Comparison of ENCODE assay signal across 15 cellular contexts in genomic region chr20:49644980-49645565, GRCh38.
DNase-seq lines count a peak whose midpoint lies in the region; TF ChIP-seq lines count a peak whose summit lies in the region.
"Had no signal": no experiment of that assay in that cellular context is flagged by ENCODE, and none has a peak within 500 bp of the region (broad histone marks: within the 10 kb centered on the region; RNA-seq: fewer than 3 reads in every experiment).

No MANE protein-coding gene starts in this region.

- H3K4me1 ChIP-seq in PC-9 (replicated peaks; ENCODE audit: insufficient read depth), result 0 out of 2 replicates have a peak, but pooled peaks cover 7% of the 10 kb centered on the region
- H3K4me1 ChIP-seq in trophoblast cell (ENCODE audit: control insufficient read depth in 1 of 2, insufficient read depth in 2 of 2, low read length in 2 of 2), result no peaks in the 10 kb centered on the region
- no peaks in the 10 kb centered on the region for H3K4me1 ChIP-seq in esophagus squamous epithelium
- H3K4me1 ChIP-seq: BLaER1 treated with 17β-estradiol and CSF1 and Interleukin-3, amounts not matched to agents 10 nM and 100 nM; HAP-1 had no signal

- H3K79me2 ChIP-seq in PC-9 (ENCODE audit: low read depth), result peaks cover 70% of the 10 kb centered on the region
- no peaks in the 10 kb centered on the region for H3K79me2 ChIP-seq in trophoblast cell (ENCODE audit: control insufficient read depth, insufficient read depth, low read length, poor library complexity)

- POLR2A ChIA-PET in PC-9 (lab: Charles Lee; ENCODE audit: unreplicated experiment), result interaction anchor here (0.5 to 0.6 kb wide), 2 partner anchors 13 to 31 kb away, joined by 3 to 11 read pairs; no protein-coding TSS in a partner anchor

- H3K36me3 ChIP-seq in PC-9 (ENCODE audit: low read depth) (peaks cover 84% of the 10 kb centered on the region), trophoblast cell (ENCODE audit: control insufficient read depth in 1 of 2, insufficient read depth in 2 of 2, low read length in 2 of 2) (peaks cover 20 to 44% of the 10 kb centered on the region in 2 experiments), esophagus squamous epithelium (peaks cover 5 to 98% (median 13%) of the 10 kb centered on the region in 3 donors)

- DNase-seq in HFFc6 (no peak), PC-9 (peak in 1 of 2 experiments; percentile 45), fibroblast of gingiva (ENCODE audit: low read depth) (peak; percentile 14), trophoblast cell (peak; percentile 64 to 91), NCI-H82 (lab: John Stamatoyannopoulos, UW) (no peak), esophagus squamous epithelium (lab: John Stamatoyannopoulos, UW) (no peak)
- DNase-seq in activated CD4-positive, alpha-beta T cell treated with anti-CD3 and anti-CD28 coated beads for 4 hours, result no peak
- no peak for DNase-seq in activated T-cell treated with anti-CD3 and anti-CD28 coated beads, Interleukin-2, amount 50 U/mL, for 1 hour
- DNase-seq: Calu3; CD8-positive, alpha-beta T cell; DMS 273 treated with DMSO at 0.1 percent for 48 hours had no signal

- H2BK120ac ChIP-seq in trophoblast cell (ENCODE audit: insufficient read depth, low read length, poor library complexity), result no peak overlapping the region

- H3K9me3 Mint-ChIP-seq in HFFc6, result no peaks in the 10 kb centered on the region
- H3K9me3 Mint-ChIP-seq: CD8-positive, alpha-beta T cell had no signal

- H2AK5ac ChIP-seq in trophoblast cell (ENCODE audit: low read length), result no peak overlapping the region

- TF ChIP-seq CTCF in HFFc6 (IDR thresholded peaks at IDR 0.05), result no peak
- TF ChIP-seq CTCF in PC-9 (conservative IDR thresholded peaks at IDR 0.05), result no peak
- no peak for TF ChIP-seq CTCF in esophagus squamous epithelium (IDR thresholded peaks at IDR 0.05)

- no peak overlapping the region for H3K4me3 ChIP-seq in PC-9
- H3K4me3 ChIP-seq in trophoblast cell (ENCODE audit: low read depth, low read length), result no peak overlapping the region
- no peak overlapping the region for H3K4me3 ChIP-seq in esophagus squamous epithelium
- H3K4me3 ChIP-seq: BLaER1 treated with 17β-estradiol and CSF1 and Interleukin-3, amounts not matched to agents 10 nM and 100 nM; HAP-1 had no signal

- H3K27me3 ChIP-seq in PC-9 (ENCODE audit: insufficient read depth, low read depth) (no peaks in the 10 kb centered on the region), trophoblast cell (ENCODE audit: insufficient read depth, low read length) (no peaks in the 10 kb centered on the region), esophagus squamous epithelium (no peaks in the 10 kb centered on the region)
- H3K27me3 ChIP-seq: BLaER1 treated with 17β-estradiol and CSF1 and Interleukin-3, amounts not matched to agents 10 nM and 100 nM had no signal

- no CpG with 5 or more reads among the region's 5 CpGs for WGBS in trophoblast cell (ENCODE audit: extremely low coverage, insufficient coverage, insufficient read length)
- 91 to 92% methylated on average over 5 of the region's 5 CpGs for WGBS in esophagus squamous epithelium, 2 donors

- H3K14ac ChIP-seq in trophoblast cell (ENCODE audit: low read length), result no peak overlapping the region

- H3K27ac Mint-ChIP-seq in HFFc6, result peak overlapping the region; percentile 66
- H3K27ac Mint-ChIP-seq: B cell; CD8-positive, alpha-beta T cell had no signal

- no peak overlapping the region for H3K4me3 Mint-ChIP-seq in HFFc6
- H3K4me3 Mint-ChIP-seq: B cell; CD8-positive, alpha-beta T cell had no signal

- no peaks in the 10 kb centered on the region for H3K9me3 ChIP-seq in PC-9 (ENCODE audit: insufficient read depth, low read depth)
- H3K9me3 ChIP-seq in trophoblast cell (ENCODE audit: insufficient read depth, low read depth, low read length), result no peaks in the 10 kb centered on the region
- H3K9me3 ChIP-seq in esophagus squamous epithelium, result no peaks in the 10 kb centered on the region
- H3K9me3 ChIP-seq: BLaER1 treated with 17β-estradiol and CSF1 and Interleukin-3, amounts not matched to agents 10 nM and 100 nM; HAP-1 had no signal

- no peak overlapping the region for H2AFZ ChIP-seq in PC-9
- no peak overlapping the region for H2AFZ ChIP-seq in trophoblast cell (ENCODE audit: insufficient read depth, low read length, poor library complexity)

- peaks cover 40% of the 10 kb centered on the region for H3K36me3 Mint-ChIP-seq in HFFc6 (ENCODE audit: low read depth)

- no peak for TF ChIP-seq POLR2A in esophagus squamous epithelium (IDR thresholded peaks at IDR 0.05)

- H3K4me1 Mint-ChIP-seq in HFFc6 (ENCODE audit: low read depth), result peaks cover 30% of the 10 kb centered on the region
- H3K4me1 Mint-ChIP-seq: B cell had no signal

- H4K12ac ChIP-seq in trophoblast cell (ENCODE audit: low read depth, low read length), result no peak overlapping the region

- peaks cover 87% of the 10 kb centered on the region for H3F3A ChIP-seq in PC-9 (ENCODE audit: insufficient read depth, low read depth)

- no peak overlapping the region for H3K18ac ChIP-seq in trophoblast cell (ENCODE audit: low read length)

- no peaks in the 10 kb centered on the region for H3K9me2 ChIP-seq in PC-9 (ENCODE audit: insufficient read depth)

- no peak overlapping the region for H4K8ac ChIP-seq in trophoblast cell (ENCODE audit: low read depth, low read length)

- no peak overlapping the region for H3K23ac ChIP-seq in trophoblast cell (ENCODE audit: low read length)

- no peak overlapping the region for H4K91ac ChIP-seq in trophoblast cell (ENCODE audit: low read depth, low read length)

- H4K20me1 ChIP-seq in PC-9 (ENCODE audit: insufficient read depth), result peaks cover 7% of the 10 kb centered on the region; the same call in 1 of the 2 replicates

- intact Hi-C loops in PC-9 (cut with micrococcal nuclease; ENCODE audit: unreplicated experiment) (no loop called here), esophagus squamous epithelium (cut with DNase I) (no loop called here)

- CTCF ChIA-PET in PC-9 (lab: Charles Lee), result no interaction called here

- H3K9ac ChIP-seq in trophoblast cell (ENCODE audit: low read length), result no peak overlapping the region
- H3K9ac ChIP-seq: BLaER1 treated with 17β-estradiol and CSF1 and Interleukin-3, amounts not matched to agents 10 nM and 100 nM had no signal

- no peak overlapping the region for H3K4me2 ChIP-seq in PC-9
- no peak overlapping the region for H3K4me2 ChIP-seq in trophoblast cell (ENCODE audit: low read length)
- H3K4me2 ChIP-seq: BLaER1 treated with 17β-estradiol and CSF1 and Interleukin-3, amounts not matched to agents 10 nM and 100 nM had no signal

- H3K4ac ChIP-seq in trophoblast cell (ENCODE audit: low read depth, low read length), result no peak overlapping the region

- H3K27ac ChIP-seq in PC-9 (peak overlapping the region; percentile 2; the same call in 1 of the 2 replicates), trophoblast cell (ENCODE audit: low read depth, low read length) (no peak overlapping the region), esophagus squamous epithelium (no peak overlapping the region)
- H3K27ac ChIP-seq: BLaER1 treated with 17β-estradiol and CSF1 and Interleukin-3, amounts not matched to agents 10 nM and 100 nM; HL-60 had no signal

- no peak overlapping the region for H2BK5ac ChIP-seq in trophoblast cell (ENCODE audit: low read depth, low read length, poor library complexity)

- no peak overlapping the region for H2BK12ac ChIP-seq in trophoblast cell (ENCODE audit: low read length)

- no peaks in the 10 kb centered on the region for H3K79me1 ChIP-seq in trophoblast cell (ENCODE audit: low read length)

- BruUV-seq in PC-9 (replicated peaks; lab: Mats Ljungman, UMichigan), result no TSS peak

- no peaks in the 10 kb centered on the region for H3K27me3 Mint-ChIP-seq in HFFc6 (ENCODE audit: insufficient read depth)
- H3K27me3 Mint-ChIP-seq: B cell had no signal

Comparison
In these comparisons a context has a peak if more than half of its experiments do, and no peak if none do; other contexts are left out.
1. DNase-seq: peak in fibroblast of gingiva (single experiment) and trophoblast cell (2 of 2); none in HFFc6 (single experiment), NCI-H82 (single experiment), activated CD4-positive, alpha-beta T cell treated with anti-CD3 and anti-CD28 coated beads for 4 hours (0 of 2), activated T-cell treated with anti-CD3 and anti-CD28 coated beads, Interleukin-2, amount 50 U/mL, for 1 hour (single experiment) and esophagus squamous epithelium (single experiment).